8 cellular contexts compared by ENCODE assay signal in genomic region chr18:3441290-3441689, GRCh38. TPM values are rescaled to one million over a fixed set of nuclear protein-coding genes. Genes with fewer than 3 reads are reported as not detected.
A peak's percentile ranks its signal among the peaks of the same experiment; 100 is the strongest.
DNase-seq lines count a peak whose midpoint lies in the region; TF ChIP-seq lines count a peak whose summit lies in the region.

No MANE protein-coding gene starts in this region.

- TF ChIP-seq EP300 in esophagus muscularis mucosa (IDR thresholded peaks at IDR 0.05) = no peak

- intact Hi-C loops in esophagus muscularis mucosa (cut with DNase I) = loop anchor here (10.0 kb wide), 2 partner anchors 96 to 786 kb away; partner anchors contain the start of gene SMCHD1

- H3K4ac ChIP-seq in neuronal stem cell (ENCODE audit: low read length) = no peak overlapping the region

- TF ChIP-seq CTCF in esophagus muscularis mucosa (IDR thresholded peaks at IDR 0.05) = peak; percentile 33 to 49 (median 44)

- no peak overlapping the region for H3K9ac ChIP-seq in neuronal stem cell (ENCODE audit: low read depth, low read length, poor library complexity)

- no peak overlapping the region for H2BK5ac ChIP-seq in neuronal stem cell (ENCODE audit: low read length)

- TF ChIP-seq POLR2A in esophagus muscularis mucosa (IDR thresholded peaks at IDR 0.05; ENCODE audit: low read depth) = no peak

- H4K8ac ChIP-seq in neuronal stem cell (ENCODE audit: low read depth, low read length) = no peak overlapping the region

- WGBS in esophagus muscularis mucosa = 20% methylated on average over 2 of the region's 2 CpGs
- no CpG with 5 or more reads among the region's 2 CpGs for WGBS in neuronal stem cell (ENCODE audit: extremely low coverage in 2 of 2, insufficient read length in 2 of 2, insufficient replicate concordance in 1 of 2), 2 donors

- no peak overlapping the region for H2BK120ac ChIP-seq in neuronal stem cell (ENCODE audit: low read depth, low read length)

- H3K14ac ChIP-seq in neuronal stem cell (ENCODE audit: low read length) = no peak overlapping the region

- H3K27ac ChIP-seq in esophagus muscularis mucosa (replicated peaks in 1 of 4) (no peak overlapping the region), neuronal stem cell (replicated peaks; ENCODE audit: low read length) (no peak overlapping the region)

- no peak overlapping the region for H4K91ac ChIP-seq in neuronal stem cell (ENCODE audit: low read depth, low read length, poor library complexity)

- no peak overlapping the region for H2AK5ac ChIP-seq in neuronal stem cell (ENCODE audit: low read depth, low read length)

- no peaks in the 10 kb centered on the region for H3K79me1 ChIP-seq in neuronal stem cell (ENCODE audit: low read depth, low read length)

- peak; percentile 63 for DNase-seq in DMS 273 (lab: John Stamatoyannopoulos, UW; ENCODE audit: unreplicated experiment)
- no peak for DNase-seq in DMS 273 treated with DMSO at 0.1 percent for 48 hours (lab: John Stamatoyannopoulos, UW)
- DNase-seq in NCI-H82 (lab: John Stamatoyannopoulos, UW) = peak; percentile 50
- no peak for DNase-seq in esophagus muscularis mucosa (ENCODE audit: extremely low spot score)
- DNase-seq in neuronal stem cell (ENCODE audit: low spot score) = no peak
- DNase-seq in DMS79 (lab: John Stamatoyannopoulos, UW) = no peak
- DNase-seq in stimulated activated CD4-positive, alpha-beta T cell treated with anti-CD3 and anti-CD28 coated beads, Interleukin-12 subunit alpha, Interleukin-12 subunit beta, amount 100 ng/mL, for 4 hours = no peak
- DNase-seq in NCI-H2227 (lab: John Stamatoyannopoulos, UW; ENCODE audit: unreplicated experiment) = no peak

- H3K4me1 ChIP-seq in esophagus muscularis mucosa (peaks cover 0 to 7% (median 3%) of the 10 kb centered on the region in 4 donors), neuronal stem cell (ENCODE audit: control insufficient read depth in 2 of 2, insufficient read depth in 1 of 2, low read depth in 1 of 2, low read length in 2 of 2) (peaks cover under 1 to 3% of the 10 kb centered on the region in 2 donors)

- no peak overlapping the region for H2BK15ac ChIP-seq in neuronal stem cell (ENCODE audit: low read length)

- H3K18ac ChIP-seq in neuronal stem cell (ENCODE audit: low read length) = no peak overlapping the region

- H3K4me3 ChIP-seq in esophagus muscularis mucosa (no peak overlapping the region), neuronal stem cell (ENCODE audit: low read length in 2 of 2) (no peak overlapping the region)

- no peak overlapping the region for H2BK12ac ChIP-seq in neuronal stem cell (ENCODE audit: low read length)

- H3K23ac ChIP-seq in neuronal stem cell (ENCODE audit: low read depth, low read length, poor library complexity) = no peak overlapping the region

- H3K4me2 ChIP-seq in neuronal stem cell (ENCODE audit: insufficient read depth, low read length, poor library complexity, severe bottlenecking) = no peak overlapping the region

- H2AFZ ChIP-seq in neuronal stem cell (ENCODE audit: low read length) = peak overlapping the region; percentile 69

- H3K36me3 ChIP-seq in esophagus muscularis mucosa (no peaks in the 10 kb centered on the region), neuronal stem cell (replicated peaks in 1 of 2; ENCODE audit: control insufficient read depth in 2 of 2, insufficient read depth in 2 of 2, low read length in 2 of 2) (no peaks in the 10 kb centered on the region)

- H3K27me3 ChIP-seq in esophagus muscularis mucosa = no peaks in the 10 kb centered on the region
- H3K27me3 ChIP-seq in neuronal stem cell (ENCODE audit: control insufficient read depth in 3 of 3, insufficient read depth in 3 of 3, low read depth in 1 of 3, low read length in 3 of 3) = no peaks in the 10 kb centered on the region

- H3K9me3 ChIP-seq in esophagus muscularis mucosa (no peaks in the 10 kb centered on the region), neuronal stem cell (replicated peaks in 1 of 2; ENCODE audit: control insufficient read depth in 2 of 2, insufficient read depth in 1 of 2, low read depth in 1 of 2, low read length in 2 of 2) (no peaks in the 10 kb centered on the region)

RNA-seq across cellular contexts. Expression of gene TGIF1, which starts 8.7 kb away (rescaled TPM):
- 100 to 1,000 TPM in 1 of 4 donors, 10 to 100 TPM in 3; 48.2 to 142 (median 64.0) TPM for total RNA-seq in esophagus muscularis mucosa
- 85.8 TPM for polyA plus RNA-seq in neuronal stem cell (2013, experiment 1 of 2)
- polyA plus RNA-seq in neuronal stem cell (2013, experiment 2 of 2) = 86.4 TPM

Comparison
In these comparisons a context has a peak if more than half of its experiments do, and no peak if none do; other contexts are left out.
1. DNase-seq: peak in DMS 273 (single experiment) and NCI-H82 (single experiment); none in DMS 273 treated with DMSO at 0.1 percent for 48 hours (single experiment), esophagus muscularis mucosa (single experiment), neuronal stem cell (single experiment), DMS79 (single experiment), stimulated activated CD4-positive, alpha-beta T cell treated with anti-CD3 and anti-CD28 coated beads, Interleukin-12 subunit alpha, Interleukin-12 subunit beta, amount 100 ng/mL, for 4 hours (single experiment) and NCI-H2227 (single experiment).